Comparison of ENCODE assay signal across 14 cellular contexts in genomic region chr2:232204457-232204931, GRCh38.
A peak's percentile ranks its signal among the peaks of the same experiment; 100 is the strongest.
DNase-seq lines count a peak whose midpoint lies in the region; ATAC-seq and TF ChIP-seq lines count a peak whose summit lies in the region.
"Had no signal": no experiment of that assay in that cellular context is flagged by ENCODE, and none has a peak within 500 bp of the region (broad histone marks: within the 10 kb centered on the region; RNA-seq: fewer than 3 reads in every experiment).

No MANE protein-coding gene starts in this region.

- no peak overlapping the region for H2AK5ac ChIP-seq in trophoblast cell (ENCODE audit: low read length)

- H3K79me2 ChIP-seq in trophoblast cell (ENCODE audit: control insufficient read depth, insufficient read depth, low read length, poor library complexity), result no peaks in the 10 kb centered on the region
- no peaks in the 10 kb centered on the region for H3K79me2 ChIP-seq in smooth muscle cell (ENCODE audit: low read depth)

- H3K14ac ChIP-seq in trophoblast cell (ENCODE audit: low read length), result no peak overlapping the region

- H3K79me1 ChIP-seq in trophoblast cell (ENCODE audit: low read length), result no peaks in the 10 kb centered on the region

- 42 to 52% (median 47%) methylated on average over 8 to 9 of the region's 9 CpGs for WGBS in adrenal gland, 4 donors
- 44% methylated on average over 9 of the region's 9 CpGs for WGBS in right cardiac atrium
- no CpG with 5 or more reads among the region's 9 CpGs for WGBS in trophoblast cell (ENCODE audit: extremely low coverage, insufficient coverage, insufficient read length)
- 31% methylated on average over 9 of the region's 9 CpGs for WGBS in smooth muscle cell (ENCODE audit: low lambda C conversion rate)

- no peak overlapping the region for H4K12ac ChIP-seq in trophoblast cell (ENCODE audit: low read depth, low read length)

- H2AFZ ChIP-seq in trophoblast cell (ENCODE audit: insufficient read depth, low read length, poor library complexity) (no peak overlapping the region), smooth muscle cell (ENCODE audit: low read depth) (no peak overlapping the region)

- H3K27me3 ChIP-seq in adrenal gland (no peaks in the 10 kb centered on the region), right cardiac atrium (ENCODE audit: control insufficient read depth, insufficient read depth) (no peaks in the 10 kb centered on the region), trophoblast cell (ENCODE audit: insufficient read depth, low read length) (no peaks in the 10 kb centered on the region), smooth muscle cell (ENCODE audit: low read depth) (no peaks in the 10 kb centered on the region)
- H3K27me3 ChIP-seq: suprapubic skin had no signal

- H3K4me1 ChIP-seq in adrenal gland (replicated peaks in 1 of 2), result peaks cover 7 to 12% of the 10 kb centered on the region in 2 donors
- no peaks in the 10 kb centered on the region for H3K4me1 ChIP-seq in right cardiac atrium (ENCODE audit: control insufficient read depth, insufficient read depth, low read length)
- no peaks in the 10 kb centered on the region for H3K4me1 ChIP-seq in trophoblast cell (ENCODE audit: control insufficient read depth in 1 of 2, insufficient read depth in 2 of 2, low read length in 2 of 2)
- H3K4me1 ChIP-seq in smooth muscle cell (ENCODE audit: low read depth), result no peaks in the 10 kb centered on the region

- peak; percentile 55 to 82 for ATAC-seq in right cardiac atrium
- ATAC-seq in HG02970 (IDR thresholded peaks at IDR 0.05; ENCODE audit: low FRiP score, unreplicated experiment), result no peak

- H4K20me1 ChIP-seq in smooth muscle cell (ENCODE audit: low read depth), result peaks cover 10% of the 10 kb centered on the region

- no peak for TF ChIP-seq CTCF in AG10803 (conservative IDR thresholded peaks at IDR 0.05; ENCODE audit: low read length)
- no peak for TF ChIP-seq CTCF in adrenal gland (IDR thresholded peaks at IDR 0.05)
- TF ChIP-seq CTCF in smooth muscle cell (IDR thresholded peaks at IDR 0.05; ENCODE audit: borderline replicate concordance, insufficient read depth, poor library complexity, severe bottlenecking), result no peak

- H3K4me3 ChIP-seq in AG10803 (ENCODE audit: low read length) (no peak overlapping the region), adrenal gland (no peak overlapping the region), right cardiac atrium (ENCODE audit: low read length) (no peak overlapping the region), trophoblast cell (ENCODE audit: low read depth, low read length) (no peak overlapping the region), smooth muscle cell (no peak overlapping the region)
- H3K4me3 ChIP-seq: suprapubic skin had no signal

- no peak overlapping the region for H3K9ac ChIP-seq in trophoblast cell (ENCODE audit: low read length)
- H3K9ac ChIP-seq in smooth muscle cell (ENCODE audit: low read depth), result no peak overlapping the region

- DNase-seq in AG10803 (ENCODE audit: low read depth) (peak; percentile 52), adrenal gland (peak; percentile 21 to 56 (median 47)), right cardiac atrium (peak; percentile 12 to 81 (median 68)), trophoblast cell (peak; percentile 93 to 95), smooth muscle cell (lab: John Stamatoyannopoulos, UW; ENCODE audit: unreplicated experiment) (no peak)
- DNase-seq in activated naive CD4-positive, alpha-beta T cell treated with Interleukin-2 at 50 U/mL for 16 hours, result no peak
- no peak for DNase-seq in activated CD4-positive, alpha-beta T cell treated with anti-CD3 and anti-CD28 coated beads for 1 hour
- DNase-seq: activated CD4-positive, alpha-beta memory T cell treated with anti-CD3 and anti-CD28 coated beads, Interleukin-2, amount 10 ng/mL, durations not matched to agents 7 days and 5 days; NCI-H1436; nephron progenitor cell; NK-92 treated with Interleukin-12 subunit alpha and Interleukin-12 subunit beta, amount 100 ng/mL, for 24 hours; stimulated activated CD4-positive, alpha-beta T cell treated with anti-CD3 and anti-CD28 coated beads, Interleukin-4, amount 100 ng/mL, for 24 hours had no signal

- H3K4me2 ChIP-seq in trophoblast cell (ENCODE audit: low read length), result no peak overlapping the region
- no peak overlapping the region for H3K4me2 ChIP-seq in smooth muscle cell

- H3K18ac ChIP-seq in trophoblast cell (ENCODE audit: low read length), result no peak overlapping the region

- H2BK5ac ChIP-seq in trophoblast cell (ENCODE audit: low read depth, low read length, poor library complexity), result no peak overlapping the region

- H3K23ac ChIP-seq in trophoblast cell (ENCODE audit: low read length), result no peak overlapping the region

- no peak overlapping the region for H2BK120ac ChIP-seq in trophoblast cell (ENCODE audit: insufficient read depth, low read length, poor library complexity)

- H3K9me3 ChIP-seq in adrenal gland (replicated peaks in 1 of 3) (no peaks in the 10 kb centered on the region), right cardiac atrium (ENCODE audit: control insufficient read depth, low read length) (no peaks in the 10 kb centered on the region), trophoblast cell (ENCODE audit: insufficient read depth, low read depth, low read length) (peaks cover 2% of the 10 kb centered on the region), smooth muscle cell (replicated peaks; ENCODE audit: low read depth) (no peaks in the 10 kb centered on the region)
- H3K9me3 ChIP-seq: suprapubic skin had no signal

- H3K4ac ChIP-seq in trophoblast cell (ENCODE audit: low read depth, low read length), result no peak overlapping the region

- intact Hi-C loops in adrenal gland (cut with DNase I) (no loop called here), right cardiac atrium (cut with DNase I) (no loop called here)

- H4K91ac ChIP-seq in trophoblast cell (ENCODE audit: low read depth, low read length), result no peak overlapping the region

- H4K8ac ChIP-seq in trophoblast cell (ENCODE audit: low read depth, low read length), result no peak overlapping the region

- peak overlapping the region in 2 of 5 donors; percentile 23 to 64 for H3K27ac ChIP-seq in adrenal gland
- no peak overlapping the region for H3K27ac ChIP-seq in right cardiac atrium (ENCODE audit: low read length)
- no peak overlapping the region for H3K27ac ChIP-seq in trophoblast cell (ENCODE audit: low read depth, low read length)
- H3K27ac ChIP-seq in smooth muscle cell (ENCODE audit: low read depth), result no peak overlapping the region
- H3K27ac ChIP-seq: suprapubic skin had no signal

- no peaks in the 10 kb centered on the region for H3F3A ChIP-seq in smooth muscle cell (ENCODE audit: low read depth)

- H2BK12ac ChIP-seq in trophoblast cell (ENCODE audit: low read length), result no peak overlapping the region

- TF ChIP-seq POLR2A in adrenal gland (IDR thresholded peaks at IDR 0.05), result peak in 1 of 2 donors; percentile 20

- H3K36me3 ChIP-seq in adrenal gland (replicated peaks in 1 of 2) (no peaks in the 10 kb centered on the region), trophoblast cell (ENCODE audit: control insufficient read depth in 1 of 2, insufficient read depth in 2 of 2, low read length in 2 of 2) (peaks cover 0 to 2% of the 10 kb centered on the region in 2 experiments), smooth muscle cell (ENCODE audit: low read depth) (no peaks in the 10 kb centered on the region)
- H3K36me3 ChIP-seq: suprapubic skin had no signal

Comparison
In these comparisons a context has a peak if more than half of its experiments do, and no peak if none do; other contexts are left out.
1. DNase-seq: peak in AG10803 (single experiment), adrenal gland (7 of 7), right cardiac atrium (3 of 3) and trophoblast cell (2 of 2); none in activated naive CD4-positive, alpha-beta T cell treated with Interleukin-2 at 50 U/mL for 16 hours (single experiment), smooth muscle cell (single experiment) and activated CD4-positive, alpha-beta T cell treated with anti-CD3 and anti-CD28 coated beads for 1 hour (single experiment).